Comparison of ENCODE assay signal across 9 cellular contexts in the genomic region with DNA sequence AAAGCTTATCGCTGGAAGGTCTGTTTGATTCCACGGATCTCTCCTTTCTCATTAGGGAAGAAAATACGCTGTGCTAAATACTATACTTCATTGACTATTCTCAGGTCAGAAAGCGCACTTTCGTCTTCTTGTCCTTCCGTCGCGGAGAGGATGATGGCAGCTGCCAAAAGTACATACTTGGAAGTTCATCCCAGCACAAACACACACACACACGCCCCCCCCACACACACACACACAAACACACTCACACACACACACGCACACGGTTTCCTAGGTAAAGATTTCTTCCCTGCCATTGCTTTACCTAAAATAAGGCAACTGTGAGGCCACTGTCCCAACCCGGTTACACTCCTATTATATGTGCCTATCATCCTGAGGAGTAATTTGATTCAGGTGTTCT. TPM values are rescaled to one million over a fixed set of nuclear protein-coding genes. Genes with fewer than 3 reads are reported as not detected.
"Had no signal": no experiment of that assay in that cellular context is flagged by ENCODE, and none has a peak within 500 bp of the region (broad histone marks: within the 10 kb centered on the region; RNA-seq: fewer than 3 reads in every experiment).

No MANE protein-coding gene starts in this region.

RNA-seq across cellular contexts. Expression of gene USP17L15, which starts 4.3 kb away (rescaled TPM):
- total RNA-seq: activated CD8-positive, alpha-beta T cell treated with anti-CD3 and anti-CD28 coated beads for 36 hours; activated naive CD8-positive, alpha-beta T cell treated with anti-CD3 and anti-CD28 coated beads, Interleukin-2, amount 10 ng/mL, durations not matched to agents 7 days and 5 days; activated T-cell treated with anti-CD3 and anti-CD28 coated beads, Interleukin-2, amount 50 U/mL, for 72 hours; glomerular endothelial cell; myocyte; prostate gland; SK-MEL-5 had no signal
- polyA plus RNA-seq: immature natural killer cell had no signal

RNA-seq across cellular contexts. Expression of gene USP17L17, which starts 5.2 kb away (rescaled TPM):
- total RNA-seq: activated CD8-positive, alpha-beta T cell treated with anti-CD3 and anti-CD28 coated beads for 36 hours; activated naive CD8-positive, alpha-beta T cell treated with anti-CD3 and anti-CD28 coated beads, Interleukin-2, amount 10 ng/mL, durations not matched to agents 7 days and 5 days; activated T-cell treated with anti-CD3 and anti-CD28 coated beads, Interleukin-2, amount 50 U/mL, for 72 hours; glomerular endothelial cell; myocyte; prostate gland; SK-MEL-5 had no signal
- polyA plus RNA-seq: immature natural killer cell, thymus had no signal

RNA-seq across cellular contexts. Expression of gene USP17L18, which starts 10.0 kb away (rescaled TPM):
- total RNA-seq: activated CD8-positive, alpha-beta T cell treated with anti-CD3 and anti-CD28 coated beads for 36 hours; activated naive CD8-positive, alpha-beta T cell treated with anti-CD3 and anti-CD28 coated beads, Interleukin-2, amount 10 ng/mL, durations not matched to agents 7 days and 5 days; activated T-cell treated with anti-CD3 and anti-CD28 coated beads, Interleukin-2, amount 50 U/mL, for 72 hours; glomerular endothelial cell; myocyte; prostate gland; SK-MEL-5 had no signal
- polyA plus RNA-seq: immature natural killer cell, thymus had no signal

RNA-seq across cellular contexts. Expression of gene USP17L13, which starts 13.8 kb away (rescaled TPM):
- total RNA-seq: activated CD8-positive, alpha-beta T cell treated with anti-CD3 and anti-CD28 coated beads for 36 hours; activated naive CD8-positive, alpha-beta T cell treated with anti-CD3 and anti-CD28 coated beads, Interleukin-2, amount 10 ng/mL, durations not matched to agents 7 days and 5 days; activated T-cell treated with anti-CD3 and anti-CD28 coated beads, Interleukin-2, amount 50 U/mL, for 72 hours; glomerular endothelial cell; myocyte; prostate gland; SK-MEL-5 had no signal
- polyA plus RNA-seq: immature natural killer cell, thymus had no signal

RNA-seq across cellular contexts. Expression of gene USP17L19, which starts 14.7 kb away (rescaled TPM):
- total RNA-seq: activated CD8-positive, alpha-beta T cell treated with anti-CD3 and anti-CD28 coated beads for 36 hours; activated naive CD8-positive, alpha-beta T cell treated with anti-CD3 and anti-CD28 coated beads, Interleukin-2, amount 10 ng/mL, durations not matched to agents 7 days and 5 days; activated T-cell treated with anti-CD3 and anti-CD28 coated beads, Interleukin-2, amount 50 U/mL, for 72 hours; glomerular endothelial cell; myocyte; prostate gland; SK-MEL-5 had no signal
- polyA plus RNA-seq: immature natural killer cell, thymus had no signal
